Comparison of ENCODE assay signal across 1 cellular context in the genomic region with DNA sequence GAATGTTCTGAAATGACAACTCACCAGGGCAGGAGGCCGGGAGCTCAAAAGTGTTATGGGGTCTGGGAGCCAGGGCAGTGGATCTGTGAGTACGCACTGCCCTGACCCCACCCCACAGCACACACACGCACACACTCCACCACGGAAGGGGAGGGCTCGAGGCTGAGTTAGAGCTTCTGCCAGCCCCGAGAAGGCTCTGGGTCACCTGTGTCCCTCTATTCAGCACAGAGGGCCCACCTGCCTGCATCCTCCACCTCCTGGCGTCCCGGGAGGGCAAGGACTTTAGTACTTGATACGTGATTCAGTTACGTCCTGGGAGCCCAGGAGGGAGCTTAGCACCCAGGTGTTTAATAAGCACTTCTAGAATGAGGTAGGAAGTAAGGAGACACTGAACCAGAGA.
TF ChIP-seq lines count a peak whose summit lies in the region.

No MANE protein-coding gene starts in this region.

TF ChIP-seq in liver, 16 proteins besides CTCF, POLR2A, EP300 and RAD21 (continued from another document):
- TF ChIP-seq ZBTB33 (IDR thresholded peaks at IDR 0.05), result no peak
- TF ChIP-seq, protein P1, sequence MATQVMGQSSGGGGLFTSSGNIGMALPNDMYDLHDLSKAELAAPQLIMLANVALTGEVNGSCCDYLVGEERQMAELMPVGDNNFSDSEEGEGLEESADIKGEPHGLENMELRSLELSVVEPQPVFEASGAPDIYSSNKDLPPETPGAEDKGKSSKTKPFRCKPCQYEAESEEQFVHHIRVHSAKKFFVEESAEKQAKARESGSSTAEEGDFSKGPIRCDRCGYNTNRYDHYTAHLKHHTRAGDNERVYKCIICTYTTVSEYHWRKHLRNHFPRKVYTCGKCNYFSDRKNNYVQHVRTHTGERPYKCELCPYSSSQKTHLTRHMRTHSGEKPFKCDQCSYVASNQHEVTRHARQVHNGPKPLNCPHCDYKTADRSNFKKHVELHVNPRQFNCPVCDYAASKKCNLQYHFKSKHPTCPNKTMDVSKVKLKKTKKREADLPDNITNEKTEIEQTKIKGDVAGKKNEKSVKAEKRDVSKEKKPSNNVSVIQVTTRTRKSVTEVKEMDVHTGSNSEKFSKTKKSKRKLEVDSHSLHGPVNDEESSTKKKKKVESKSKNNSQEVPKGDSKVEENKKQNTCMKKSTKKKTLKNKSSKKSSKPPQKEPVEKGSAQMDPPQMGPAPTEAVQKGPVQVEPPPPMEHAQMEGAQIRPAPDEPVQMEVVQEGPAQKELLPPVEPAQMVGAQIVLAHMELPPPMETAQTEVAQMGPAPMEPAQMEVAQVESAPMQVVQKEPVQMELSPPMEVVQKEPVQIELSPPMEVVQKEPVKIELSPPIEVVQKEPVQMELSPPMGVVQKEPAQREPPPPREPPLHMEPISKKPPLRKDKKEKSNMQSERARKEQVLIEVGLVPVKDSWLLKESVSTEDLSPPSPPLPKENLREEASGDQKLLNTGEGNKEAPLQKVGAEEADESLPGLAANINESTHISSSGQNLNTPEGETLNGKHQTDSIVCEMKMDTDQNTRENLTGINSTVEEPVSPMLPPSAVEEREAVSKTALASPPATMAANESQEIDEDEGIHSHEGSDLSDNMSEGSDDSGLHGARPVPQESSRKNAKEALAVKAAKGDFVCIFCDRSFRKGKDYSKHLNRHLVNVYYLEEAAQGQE (IDR thresholded peaks at IDR 0.05), result no peak
- TF ChIP-seq MAX (IDR thresholded peaks at IDR 0.05), result no peak
- TF ChIP-seq GABPA (IDR thresholded peaks at IDR 0.05 in 1 of 2, conservative IDR thresholded peaks at IDR 0.05 in 1 of 2), result no peak
- TF ChIP-seq SP1 (IDR thresholded peaks at IDR 0.05), result no peak
- no peak for TF ChIP-seq FOXA2 (IDR thresholded peaks at IDR 0.05)
- no peak for TF ChIP-seq EGR1 (IDR thresholded peaks at IDR 0.05; ENCODE audit: low read depth in 2 of 2)
- no peak for TF ChIP-seq HNF4G (IDR thresholded peaks at IDR 0.05)
- TF ChIP-seq YY1 (IDR thresholded peaks at IDR 0.05), result no peak
